In genomic region chr14:24144451-24144850, GRCh38 we compare ENCODE assay signal across 19 cellular contexts. TPM values are rescaled to one million over a fixed set of nuclear protein-coding genes. Genes with fewer than 3 reads are reported as not detected.
DNase-seq lines count a peak whose midpoint lies in the region; ATAC-seq, FAIRE-seq and TF ChIP-seq lines count a peak whose summit lies in the region.
"Had no signal": no experiment of that assay in that cellular context is flagged by ENCODE, and none has a peak within 500 bp of the region (broad histone marks: within the 10 kb centered on the region; RNA-seq: fewer than 3 reads in every experiment).

No MANE protein-coding gene starts in this region.

- no peak for ATAC-seq in activated T-cell treated with anti-CD3 and anti-CD28 coated beads, Interleukin-2, amount 50 U/mL, for 4 hours
- no peak for ATAC-seq in K562
- no peak for ATAC-seq in stimulated activated effector memory CD8-positive, alpha-beta T cell treated with anti-CD3 and anti-CD28 coated beads, Interleukin-12 subunit alpha, Interleukin-12 subunit beta, amount 100 ng/mL, for 72 hours
- ATAC-seq: left cardiac atrium; mucosa of descending colon; stimulated activated memory B cell treated with anti-CD40 and anti-IgM and Interleukin-4, amounts not matched to agents 10 μg/mL and 1 μg/mL and 100 μg/mL, for 72 hours; upper lobe of right lung had no signal

- no peak overlapping the region for H2BK15ac ChIP-seq in mesenchymal stem cell (ENCODE audit: low read depth, poor library complexity, severe bottlenecking)

- CTCF ChIA-PET in K562 (lab: Yijun Ruan, JAX; ENCODE audit: low intra/inter-chr PET ratio) = no interaction called here

- peaks cover 66% of the 10 kb centered on the region for H3K4me1 Mint-ChIP-seq in activated T-cell treated with anti-CD3 and anti-CD28 coated beads, Interleukin-2, amount 50 U/mL, for 4 hours (ENCODE audit: low read depth)
- peaks cover 26 to 36% (median 31%) of the 10 kb centered on the region in 3 donors for H3K4me1 Mint-ChIP-seq in IgD-negative memory B cell
- peaks cover 73% of the 10 kb centered on the region for H3K4me1 Mint-ChIP-seq in stimulated activated effector memory CD8-positive, alpha-beta T cell treated with anti-CD3 and anti-CD28 coated beads, Interleukin-12 subunit alpha, Interleukin-12 subunit beta, amount 100 ng/mL, for 72 hours

- DNase-seq in activated T-cell treated with anti-CD3 and anti-CD28 coated beads, Interleukin-2, amount 50 U/mL, for 4 hours = no peak
- DNase-seq in activated T-cell treated with anti-CD3 and anti-CD28 coated beads, Interleukin-2, amount 50 U/mL, for 48 hours = no peak
- no peak for DNase-seq in K562 (ENCODE audit: extremely low read depth in 1 of 4, low spot score in 3 of 4)
- no peak for DNase-seq in stimulated activated effector memory CD8-positive, alpha-beta T cell treated with anti-CD3 and anti-CD28 coated beads, Interleukin-12 subunit alpha, Interleukin-12 subunit beta, amount 100 ng/mL, for 72 hours (ENCODE audit: low spot score in 2 of 2)
- no peak for DNase-seq in mesenchymal stem cell
- DNase-seq in stimulated activated naive CD4-positive, alpha-beta T cell treated with Interleukin-2 at 50 U/mL for 16 hours (lab: John Stamatoyannopoulos, UW) = no peak
- no peak for DNase-seq in LoVo (ENCODE audit: low spot score)
- DNase-seq: activated CD4-positive, alpha-beta T cell treated with anti-CD3 and anti-CD28 coated beads for 4 hours; activated gamma-delta T cell; left cardiac atrium; mucosa of descending colon; NCI-H1105; posterior cingulate gyrus; upper lobe of right lung had no signal

- H2BK120ac ChIP-seq in mesenchymal stem cell (ENCODE audit: low read depth, low read length) = no peak overlapping the region

- H3K18ac ChIP-seq in mesenchymal stem cell (ENCODE audit: low read depth in 1 of 2, low read length in 2 of 2) = no peak overlapping the region

- H3K79me1 ChIP-seq in mesenchymal stem cell (replicated peaks; ENCODE audit: low read length, poor library complexity, severe bottlenecking) = peaks cover 19% of the 10 kb centered on the region

- H3K23ac ChIP-seq in mesenchymal stem cell (ENCODE audit: low read length in 2 of 2) = no peak overlapping the region

- H2AK5ac ChIP-seq in mesenchymal stem cell (ENCODE audit: low read length, severe bottlenecking) = no peak overlapping the region

- H3K4me3 ChIP-seq in K562 (no peak overlapping the region), mesenchymal stem cell (ENCODE audit: insufficient read depth in 1 of 2, low read depth in 1 of 2, low read length in 2 of 2) (no peak overlapping the region)
- H3K4me3 ChIP-seq: mucosa of descending colon, smooth muscle cell, upper lobe of right lung had no signal

- H3K9ac ChIP-seq in K562 (ENCODE audit: insufficient read depth in 1 of 2, low read depth in 2 of 2, low read length in 2 of 2) = no peak overlapping the region
- no peak overlapping the region for H3K9ac ChIP-seq in mesenchymal stem cell (ENCODE audit: low read length)

- POLR2A ChIA-PET in K562 (lab: Yijun Ruan, JAX) = no interaction called here

- no peaks in the 10 kb centered on the region for H3K9me3 Mint-ChIP-seq in activated T-cell treated with anti-CD3 and anti-CD28 coated beads, Interleukin-2, amount 50 U/mL, for 4 hours
- H3K9me3 Mint-ChIP-seq in IgD-negative memory B cell = no peaks in the 10 kb centered on the region
- no peaks in the 10 kb centered on the region for H3K9me3 Mint-ChIP-seq in stimulated activated effector memory CD8-positive, alpha-beta T cell treated with anti-CD3 and anti-CD28 coated beads, Interleukin-12 subunit alpha, Interleukin-12 subunit beta, amount 100 ng/mL, for 72 hours
- H3K9me3 Mint-ChIP-seq: stimulated activated memory B cell treated with anti-CD40 and anti-IgM and Interleukin-4, amounts not matched to agents 10 μg/mL and 1 μg/mL and 100 μg/mL, for 72 hours had no signal

- no peak for TF ChIP-seq CTCF in K562 (IDR thresholded peaks at IDR 0.05 in 2 of 3, conservative IDR thresholded peaks at IDR 0.05 in 1 of 3; ENCODE audit: insufficient read depth in 2 of 3, low read depth in 1 of 3, low read length in 3 of 3)

- H3K36me3 Mint-ChIP-seq in activated T-cell treated with anti-CD3 and anti-CD28 coated beads, Interleukin-2, amount 50 U/mL, for 4 hours (ENCODE audit: insufficient read depth) = peaks cover 36% of the 10 kb centered on the region
- H3K36me3 Mint-ChIP-seq in IgD-negative memory B cell = peaks cover 3% of the 10 kb centered on the region
- peaks cover 87% of the 10 kb centered on the region for H3K36me3 Mint-ChIP-seq in stimulated activated effector memory CD8-positive, alpha-beta T cell treated with anti-CD3 and anti-CD28 coated beads, Interleukin-12 subunit alpha, Interleukin-12 subunit beta, amount 100 ng/mL, for 72 hours

- H3K27ac Mint-ChIP-seq in IgD-negative memory B cell = peak overlapping the region in 2 of 3 donors; percentile 52 to 80
- no peak overlapping the region for H3K27ac Mint-ChIP-seq in stimulated activated effector memory CD8-positive, alpha-beta T cell treated with anti-CD3 and anti-CD28 coated beads, Interleukin-12 subunit alpha, Interleukin-12 subunit beta, amount 100 ng/mL, for 72 hours

- H3K36me3 ChIP-seq in K562 (ENCODE audit: control insufficient read depth, insufficient read depth, low read length) = peaks cover 36% of the 10 kb centered on the region; the same call in 2 of the 3 replicates
- H3K36me3 ChIP-seq in mesenchymal stem cell (ENCODE audit: control insufficient read depth in 1 of 2, insufficient read depth in 2 of 2, low read depth in 1 of 2, low read length in 2 of 2) = peaks cover 15 to 34% of the 10 kb centered on the region in 2 experiments

- intact Hi-C loops in K562 (cut with micrococcal nuclease) = loop anchor here (10.0 kb wide), 1 partner anchor 50 kb away; the partner anchor contains the start of gene PCK2

- H2BK12ac ChIP-seq in mesenchymal stem cell (ENCODE audit: low read length in 2 of 2) = no peak overlapping the region

- H4K8ac ChIP-seq in mesenchymal stem cell (ENCODE audit: low read length) = no peak overlapping the region

- FAIRE-seq in K562 (lab: Jason Lieb, UNC) = no peak
- FAIRE-seq: bronchial epithelial cell, GM18507 had no signal

- H3K9me3 ChIP-seq in K562 (replicated peaks; ENCODE audit: control insufficient read depth, insufficient read depth, low read depth, low read length) (no peaks in the 10 kb centered on the region), mesenchymal stem cell (ENCODE audit: control insufficient read depth, low read length) (no peaks in the 10 kb centered on the region)
- H3K9me3 ChIP-seq: mucosa of descending colon, upper lobe of right lung had no signal

- peaks cover 54% of the 10 kb centered on the region for H3K79me2 ChIP-seq in K562 (ENCODE audit: control insufficient read depth, insufficient read depth, low read length)

- no peaks in the 10 kb centered on the region for H3K27me3 Mint-ChIP-seq in activated T-cell treated with anti-CD3 and anti-CD28 coated beads, Interleukin-2, amount 50 U/mL, for 4 hours (ENCODE audit: low read depth)
- H3K27me3 Mint-ChIP-seq in IgD-negative memory B cell = no peaks in the 10 kb centered on the region
- H3K27me3 Mint-ChIP-seq: stimulated activated memory B cell treated with anti-CD40 and anti-IgM and Interleukin-4, amounts not matched to agents 10 μg/mL and 1 μg/mL and 100 μg/mL, for 72 hours had no signal

- H3K4me2 ChIP-seq in K562 (ENCODE audit: insufficient read depth, low read length) = no peak overlapping the region
- no peak overlapping the region for H3K4me2 ChIP-seq in mesenchymal stem cell (ENCODE audit: low read length, poor library complexity, severe bottlenecking)
- H3K4me2 ChIP-seq: smooth muscle cell had no signal

- 47% methylated on average over 1 of the region's 1 CpG for WGBS in K562 (ENCODE audit: insufficient coverage, low coverage, missing lambda C conversion rate)
- WGBS in mesenchymal stem cell = 100% methylated on average over 1 of the region's 1 CpG

- no peak overlapping the region for H4K91ac ChIP-seq in mesenchymal stem cell (ENCODE audit: low read length)

- H2BK5ac ChIP-seq in mesenchymal stem cell (ENCODE audit: low read depth, low read length, poor library complexity, severe bottlenecking) = no peak overlapping the region

- in situ Hi-C loops in K562 (cut with MboI) = no loop called here

- no peak overlapping the region for H3K4ac ChIP-seq in mesenchymal stem cell (ENCODE audit: low read depth in 1 of 2, low read length in 2 of 2)

- no peaks in the 10 kb centered on the region for H4K20me1 ChIP-seq in K562 (replicated peaks; ENCODE audit: control insufficient read depth, insufficient read depth, low read length)

- BruUV-seq in K562 (replicated peaks; lab: Mats Ljungman, UMichigan) = no TSS peak

- TF ChIP-seq POLR2A in K562 (conservative IDR thresholded peaks at IDR 0.05) = no peak

- peaks cover 5% of the 10 kb centered on the region for H3K9me1 ChIP-seq in K562 (ENCODE audit: control insufficient read depth, insufficient read depth, low read length)

- H3K4me1 ChIP-seq in K562 (replicated peaks in 1 of 2; ENCODE audit: control insufficient read depth in 2 of 2, insufficient read depth in 2 of 2, low read length in 2 of 2) = peaks cover 33 to 51% of the 10 kb centered on the region in 2 experiments; a peak in 4 of 5 replicates
- peaks cover 20% of the 10 kb centered on the region for H3K4me1 ChIP-seq in mesenchymal stem cell (ENCODE audit: control insufficient read depth, insufficient read depth, low read depth, low read length)

- H3K14ac ChIP-seq in mesenchymal stem cell (ENCODE audit: low read length in 2 of 2) = no peak overlapping the region

- H3K4me3 Mint-ChIP-seq in activated T-cell treated with anti-CD3 and anti-CD28 coated beads, Interleukin-2, amount 50 U/mL, for 4 hours = peak overlapping the region; percentile 42
- H3K4me3 Mint-ChIP-seq in IgD-negative memory B cell = peak overlapping the region in 1 of 4 donors; percentile 98
- peak overlapping the region; percentile 98 for H3K4me3 Mint-ChIP-seq in stimulated activated effector memory CD8-positive, alpha-beta T cell treated with anti-CD3 and anti-CD28 coated beads, Interleukin-12 subunit alpha, Interleukin-12 subunit beta, amount 100 ng/mL, for 72 hours

- H3K27ac ChIP-seq in K562 (ENCODE audit: extremely low read depth, low read depth, low read length) = no peak overlapping the region
- H3K27ac ChIP-seq in mesenchymal stem cell (ENCODE audit: low read length, poor library complexity, severe bottlenecking) = no peak overlapping the region
- H3K27ac ChIP-seq: upper lobe of right lung had no signal

- H3K27me3 ChIP-seq in K562 (ENCODE audit: control insufficient read depth in 2 of 2, insufficient read depth in 2 of 2, low read length in 2 of 2) (no peaks in the 10 kb centered on the region), mesenchymal stem cell (ENCODE audit: control insufficient read depth in 1 of 2, insufficient read depth in 1 of 2, low read length in 2 of 2) (no peaks in the 10 kb centered on the region)
- H3K27me3 ChIP-seq: upper lobe of right lung had no signal

- no peak for TF ChIP-seq RAD21 in K562 (CRISPR knock-in tag; conservative IDR thresholded peaks at IDR 0.05 in 1 of 2, IDR thresholded peaks at IDR 0.05 in 1 of 2)

- no peak for TF ChIP-seq EP300 in K562 (IDR thresholded peaks at IDR 0.05; ENCODE audit: low read length)

- H2AFZ ChIP-seq in K562 (ENCODE audit: low read depth, low read length) (no peak overlapping the region), mesenchymal stem cell (ENCODE audit: low read depth, low read length) (no peak overlapping the region)

RNA-seq across cellular contexts. Expression of gene PSME2, which starts 2.0 kb away (rescaled TPM):
- total RNA-seq in activated T-cell treated with anti-CD3 and anti-CD28 coated beads, Interleukin-2, amount 50 U/mL, for 4 hours = 100 to 1,000 TPM; 433 to 479 (median 471) TPM
- polyA plus RNA-seq in IgD-negative memory B cell (328 TPM), K562 (2011; rRNA removed) (109 and 134 TPM in 2 replicates), K562 (2014; fragmentation: Illumina TruSeq; extraction: Trizol) (161 and 169 TPM in 2 replicates), K562 (2014; fragmentation: Nextera tagmentation; extraction: Ambion mirVana) (100 to 1,000 TPM; 540 to 579 TPM), K562 (2014; rRNA removed) (169 and 208 TPM in 2 replicates)
- 148 and 155 TPM in 2 replicates for total RNA-seq in K562 (2011; cell fraction: chromatin; rRNA removed; ENCODE audit: low replicate concordance)
- 87.5 and 96.2 TPM in 2 replicates for total RNA-seq in K562 (2011; cell fraction: nucleolus; rRNA removed)
- 95.8 and 96.0 TPM in 2 replicates for total RNA-seq in K562 (2011; cell fraction: nucleoplasm; rRNA removed)
- total RNA-seq in K562 (2014; rRNA removed) (130 and 163 TPM in 2 replicates), K562 (2014; rRNA removed; fragmentation: Illumina TruSeq; extraction: Trizol) (150 and 153 TPM in 2 replicates), K562 (2015; rRNA removed; fragmentation: Illumina TruSeq; extraction: Trizol) (159 and 161 TPM in 2 replicates), K562 (2021) (111 and 121 TPM in 2 replicates)
- polyA plus RNA-seq in K562 (2011; cell fraction: cytosol; rRNA removed) = 55.0 and 57.6 TPM in 2 replicates
- 277 and 296 TPM in 2 replicates for polyA plus RNA-seq in K562 (2011; cell fraction: nucleus; rRNA removed)
- 158 and 194 TPM in 2 replicates for polyA plus RNA-seq in K562 (2012)
- 50.4 and 50.6 TPM in 2 replicates for polyA minus RNA-seq in K562 (2011; rRNA and poly(A)+ RNA removed)
- 21.7 and 27.4 TPM in 2 replicates for polyA minus RNA-seq in K562 (2011; cell fraction: cytosol; rRNA and poly(A)+ RNA removed)
- 28.9 and 47.8 TPM in 2 replicates for polyA minus RNA-seq in K562 (2011; cell fraction: nucleus; rRNA and poly(A)+ RNA removed)
- polyA plus RNA-seq in mesenchymal stem cell (2013, experiment 1 of 2) = 174 TPM
- polyA plus RNA-seq in mesenchymal stem cell (2013, experiment 2 of 2) = 169 TPM

RNA-seq across cellular contexts. Expression of gene RNF31, which starts 2.8 kb away (rescaled TPM):
- 100 to 1,000 TPM in 2 of 3 donors, 10 to 100 TPM in 1; 99.4 to 108 (median 106) TPM for total RNA-seq in activated T-cell treated with anti-CD3 and anti-CD28 coated beads, Interleukin-2, amount 50 U/mL, for 4 hours
- 54.3 TPM for polyA plus RNA-seq in IgD-negative memory B cell
- 90.0 and 216 TPM in 2 replicates for total RNA-seq in K562 (2011; cell fraction: chromatin; rRNA removed; ENCODE audit: low replicate concordance)
- total RNA-seq in K562 (2011; cell fraction: nucleolus; rRNA removed) = 97.2 and 97.5 TPM in 2 replicates
- 62.9 and 73.1 TPM in 2 replicates for total RNA-seq in K562 (2011; cell fraction: nucleoplasm; rRNA removed)
- total RNA-seq in K562 (2014; rRNA removed) = 35.7 and 42.0 TPM in 2 replicates
- total RNA-seq in K562 (2014; rRNA removed; fragmentation: Illumina TruSeq; extraction: Trizol) = 14.2 and 16.4 TPM in 2 replicates
- total RNA-seq in K562 (2015; rRNA removed; fragmentation: Illumina TruSeq; extraction: Trizol) = 19.1 and 19.2 TPM in 2 replicates
- total RNA-seq in K562 (2021) = 40.4 and 47.6 TPM in 2 replicates
- 10.4 and 10.9 TPM in 2 replicates for polyA plus RNA-seq in K562 (2011; rRNA removed)
- 10.0 and 11.7 TPM in 2 replicates for polyA plus RNA-seq in K562 (2011; cell fraction: cytosol; rRNA removed)
- 71.6 and 97.1 TPM in 2 replicates for polyA plus RNA-seq in K562 (2011; cell fraction: nucleus; rRNA removed)
- polyA plus RNA-seq in K562 (2012) = 37.4 and 47.4 TPM in 2 replicates
- polyA plus RNA-seq in K562 (2014; fragmentation: Illumina TruSeq; extraction: Trizol) = 24.3 and 37.9 TPM in 2 replicates
- polyA plus RNA-seq in K562 (2014; fragmentation: Nextera tagmentation; extraction: Ambion mirVana) = 1 to 10 TPM; 3.1 to 6.1 TPM
- 28.8 and 33.2 TPM in 2 replicates for polyA plus RNA-seq in K562 (2014; rRNA removed)
- polyA minus RNA-seq in K562 (2011; rRNA and poly(A)+ RNA removed) = 9.7 and 24.2 TPM in 2 replicates
- 12.1 and 24.3 TPM in 2 replicates for polyA minus RNA-seq in K562 (2011; cell fraction: cytosol; rRNA and poly(A)+ RNA removed)
- polyA minus RNA-seq in K562 (2011; cell fraction: nucleus; rRNA and poly(A)+ RNA removed) = 31.6 and 43.9 TPM in 2 replicates
- polyA plus RNA-seq in mesenchymal stem cell (2013, experiment 1 of 2) = 57.9 TPM
- 54.2 TPM for polyA plus RNA-seq in mesenchymal stem cell (2013, experiment 2 of 2)

RNA-seq across cellular contexts. Expression of gene EMC9, which starts 3.1 kb away (rescaled TPM):
- 10 to 100 TPM; 15.9 to 18.9 (median 17.4) TPM for total RNA-seq in activated T-cell treated with anti-CD3 and anti-CD28 coated beads, Interleukin-2, amount 50 U/mL, for 4 hours
- polyA plus RNA-seq in IgD-negative memory B cell (18.2 TPM), K562 (2011; rRNA removed) (8.1 and 10.0 TPM in 2 replicates), K562 (2014; fragmentation: Illumina TruSeq; extraction: Trizol) (7.3 and 10.0 TPM in 2 replicates), K562 (2014; fragmentation: Nextera tagmentation; extraction: Ambion mirVana) (1 to 10 TPM; 3.1 to 4.5 TPM), K562 (2014; rRNA removed) (12.4 and 13.3 TPM in 2 replicates)
- 18.9 and 44.8 TPM in 2 replicates for total RNA-seq in K562 (2011; cell fraction: chromatin; rRNA removed; ENCODE audit: low replicate concordance)
- total RNA-seq in K562 (2011; cell fraction: nucleolus; rRNA removed) = 39.0 and 39.2 TPM in 2 replicates
- total RNA-seq in K562 (2011; cell fraction: nucleoplasm; rRNA removed) = 21.1 and 29.4 TPM in 2 replicates
- total RNA-seq in K562 (2014; rRNA removed) (13.0 and 15.6 TPM in 2 replicates), K562 (2014; rRNA removed; fragmentation: Illumina TruSeq; extraction: Trizol) (4.1 and 5.7 TPM in 2 replicates), K562 (2015; rRNA removed; fragmentation: Illumina TruSeq; extraction: Trizol) (7.8 and 8.9 TPM in 2 replicates), K562 (2021) (13.2 and 13.3 TPM in 2 replicates)
- 10.1 and 16.0 TPM in 2 replicates for polyA plus RNA-seq in K562 (2011; cell fraction: cytosol; rRNA removed)
- 50.1 and 57.3 TPM in 2 replicates for polyA plus RNA-seq in K562 (2011; cell fraction: nucleus; rRNA removed)
- 11.8 and 22.3 TPM in 2 replicates for polyA plus RNA-seq in K562 (2012)
- polyA minus RNA-seq in K562 (2011; rRNA and poly(A)+ RNA removed) = 3.2 and 5.0 TPM in 2 replicates
- polyA minus RNA-seq in K562 (2011; cell fraction: cytosol; rRNA and poly(A)+ RNA removed) = 3.7 and 4.1 TPM in 2 replicates
- polyA minus RNA-seq in K562 (2011; cell fraction: nucleus; rRNA and poly(A)+ RNA removed) = 11.0 and 16.8 TPM in 2 replicates
- polyA plus RNA-seq in mesenchymal stem cell (2013, experiment 1 of 2) = 10.9 TPM
- 11.1 TPM for polyA plus RNA-seq in mesenchymal stem cell (2013, experiment 2 of 2)

RNA-seq across cellular contexts. Expression of gene PSME1, which starts 8.5 kb away (rescaled TPM):
- 100 to 1,000 TPM; 354 to 391 (median 378) TPM for total RNA-seq in activated T-cell treated with anti-CD3 and anti-CD28 coated beads, Interleukin-2, amount 50 U/mL, for 4 hours
- polyA plus RNA-seq in IgD-negative memory B cell = 804 TPM
- 20.8 and 28.8 TPM in 2 replicates for total RNA-seq in K562 (2011; cell fraction: chromatin; rRNA removed; ENCODE audit: low replicate concordance)
- 18.2 and 21.2 TPM in 2 replicates for total RNA-seq in K562 (2011; cell fraction: nucleolus; rRNA removed)
- total RNA-seq in K562 (2011; cell fraction: nucleoplasm; rRNA removed) = 20.8 and 20.9 TPM in 2 replicates
- total RNA-seq in K562 (2014; rRNA removed) = 63.9 and 70.9 TPM in 2 replicates
- 67.6 and 69.7 TPM in 2 replicates for total RNA-seq in K562 (2014; rRNA removed; fragmentation: Illumina TruSeq; extraction: Trizol)
- total RNA-seq in K562 (2015; rRNA removed; fragmentation: Illumina TruSeq; extraction: Trizol) = 71.4 TPM in 2 replicates
- 65.6 and 66.9 TPM in 2 replicates for total RNA-seq in K562 (2021)
- polyA plus RNA-seq in K562 (2011; rRNA removed) = 20.3 and 28.1 TPM in 2 replicates
- 27.0 and 36.8 TPM in 2 replicates for polyA plus RNA-seq in K562 (2011; cell fraction: cytosol; rRNA removed)
- polyA plus RNA-seq in K562 (2011; cell fraction: nucleus; rRNA removed) = 52.1 and 61.5 TPM in 2 replicates
- polyA plus RNA-seq in K562 (2012) = 77.8 and 104 TPM in 2 replicates
- 67.5 and 74.0 TPM in 2 replicates for polyA plus RNA-seq in K562 (2014; fragmentation: Illumina TruSeq; extraction: Trizol)
- polyA plus RNA-seq in K562 (2014; fragmentation: Nextera tagmentation; extraction: Ambion mirVana) = 100 to 1,000 TPM; 163 to 180 TPM
- 42.4 and 51.2 TPM in 2 replicates for polyA plus RNA-seq in K562 (2014; rRNA removed)
- polyA minus RNA-seq in K562 (2011; rRNA and poly(A)+ RNA removed) = 11.9 and 15.4 TPM in 2 replicates
- 10.9 and 16.8 TPM in 2 replicates for polyA minus RNA-seq in K562 (2011; cell fraction: cytosol; rRNA and poly(A)+ RNA removed)
- 5.1 and 11.3 TPM in 2 replicates for polyA minus RNA-seq in K562 (2011; cell fraction: nucleus; rRNA and poly(A)+ RNA removed)
- polyA plus RNA-seq in mesenchymal stem cell (2013, experiment 1 of 2) = 210 TPM
- 213 TPM for polyA plus RNA-seq in mesenchymal stem cell (2013, experiment 2 of 2)

RNA-seq across cellular contexts. Expression of gene FITM1, which starts 14.0 kb away (rescaled TPM):
- total RNA-seq in activated T-cell treated with anti-CD3 and anti-CD28 coated beads, Interleukin-2, amount 50 U/mL, for 4 hours = 1 to 10 TPM in 1 of 3 donors, under 1 TPM in 2; 0.38 to 1.3 (median 0.69) TPM
- polyA plus RNA-seq in IgD-negative memory B cell (1.1 TPM), K562 (2011; rRNA removed) (0.11 TPM in 1 of 2 replicates, not detected in the other), K562 (2014; fragmentation: Illumina TruSeq; extraction: Trizol) (not detected in 2 replicates), K562 (2014; fragmentation: Nextera tagmentation; extraction: Ambion mirVana) (not detected), K562 (2014; rRNA removed) (0.20 TPM in 1 of 2 replicates, not detected in the other)
- total RNA-seq in K562 (2011; cell fraction: chromatin; rRNA removed; ENCODE audit: low replicate concordance) = 0.44 and 1.00 TPM in 2 replicates
- total RNA-seq in K562 (2011; cell fraction: nucleolus; rRNA removed) = 0.67 TPM in 1 of 2 replicates, not detected in the other
- total RNA-seq in K562 (2011; cell fraction: nucleoplasm; rRNA removed) = 0.73 TPM in 1 of 2 replicates, not detected in the other
- total RNA-seq in K562 (2014; rRNA removed) (0.09 TPM in 1 of 2 replicates, not detected in the other), K562 (2014; rRNA removed; fragmentation: Illumina TruSeq; extraction: Trizol) (not detected in 2 replicates), K562 (2015; rRNA removed; fragmentation: Illumina TruSeq; extraction: Trizol) (not detected in 2 replicates), K562 (2021) (0.20 TPM in 1 of 2 replicates, not detected in the other)
- 0.19 and 0.21 TPM in 2 replicates for polyA plus RNA-seq in K562 (2011; cell fraction: cytosol; rRNA removed)
- 0.41 and 0.58 TPM in 2 replicates for polyA plus RNA-seq in K562 (2011; cell fraction: nucleus; rRNA removed)
- polyA plus RNA-seq in K562 (2012) = 0.15 TPM in 1 of 2 replicates, not detected in the other
- 0.27 TPM in 1 of 2 replicates, not detected in the other for polyA minus RNA-seq in K562 (2011; rRNA and poly(A)+ RNA removed)
- polyA minus RNA-seq in K562 (2011; cell fraction: cytosol; rRNA and poly(A)+ RNA removed) = not detected in 2 replicates
- polyA minus RNA-seq in K562 (2011; cell fraction: nucleus; rRNA and poly(A)+ RNA removed) = not detected in 2 replicates
- polyA plus RNA-seq in mesenchymal stem cell (2013, experiment 1 of 2) = 0.21 TPM
- 0.12 TPM for polyA plus RNA-seq in mesenchymal stem cell (2013, experiment 2 of 2)
- total RNA-seq: bronchial epithelial cell, smooth muscle cell had no signal
